8 cellular contexts compared by ENCODE assay signal in the genomic region with DNA sequence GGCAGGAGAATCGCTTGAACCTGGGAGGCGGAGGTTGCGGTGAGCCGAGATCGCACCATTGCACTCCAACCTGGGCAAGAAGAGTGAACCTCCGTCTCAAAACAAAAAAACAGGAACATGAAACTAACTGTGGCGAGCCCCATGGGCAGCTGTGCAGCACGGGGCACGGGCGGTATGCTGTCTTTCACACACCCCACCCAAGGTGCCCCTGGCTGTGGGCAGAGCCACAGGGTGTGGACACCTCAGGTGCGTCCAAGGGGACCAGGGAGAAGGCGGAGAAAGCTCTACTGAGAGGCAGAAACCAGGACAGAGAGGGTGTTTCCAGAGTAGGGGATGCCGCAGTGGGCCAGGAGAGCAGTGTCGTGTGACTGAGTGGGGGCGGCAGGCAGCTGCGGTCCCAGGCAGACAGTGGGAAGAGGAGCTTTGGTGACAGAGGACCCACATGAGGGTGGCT.
DNase-seq lines count a peak whose midpoint lies in the region; ATAC-seq and TF ChIP-seq lines count a peak whose summit lies in the region.

No MANE protein-coding gene starts in this region.

- H3K27me3 ChIP-seq in DOHH2 (ENCODE audit: control insufficient read depth, low read length), result no peaks in the 10 kb centered on the region

- peaks cover 40% of the 10 kb centered on the region for H3K36me3 ChIP-seq in DOHH2 (ENCODE audit: control insufficient read depth, low read length)

- H3K36me3 Mint-ChIP-seq in central memory CD8-positive, alpha-beta T cell (ENCODE audit: insufficient read depth), result peaks cover 21% of the 10 kb centered on the region

- peak overlapping the region; percentile 40 for H3K4me3 Mint-ChIP-seq in central memory CD8-positive, alpha-beta T cell

- no peaks in the 10 kb centered on the region for H3K9me2 ChIP-seq in DOHH2 (replicated peaks; ENCODE audit: control insufficient read depth, low read length)

- no peaks in the 10 kb centered on the region for H4K20me1 ChIP-seq in DOHH2 (ENCODE audit: control insufficient read depth, insufficient read depth, low read depth, low read length)

- no peaks in the 10 kb centered on the region for H3K9me3 Mint-ChIP-seq in central memory CD8-positive, alpha-beta T cell

- no peak for TF ChIP-seq CTCF in DOHH2 (IDR thresholded peaks at IDR 0.05; ENCODE audit: low read depth, low read length, poor library complexity, severe bottlenecking)

- peak overlapping the region; percentile 70 for H3K4me3 ChIP-seq in DOHH2 (ENCODE audit: low read length)

- no peaks in the 10 kb centered on the region for H3K9me3 ChIP-seq in DOHH2 (ENCODE audit: control insufficient read depth, insufficient read depth, low read length)

- peaks cover 34% of the 10 kb centered on the region for H3K4me1 ChIP-seq in DOHH2 (ENCODE audit: control insufficient read depth, low read length)

- H3F3A ChIP-seq in DOHH2 (ENCODE audit: control insufficient read depth, insufficient read depth), result peaks cover 13% of the 10 kb centered on the region

- H3K79me2 ChIP-seq in DOHH2 (ENCODE audit: control insufficient read depth, low read length), result peaks cover 12% of the 10 kb centered on the region

- DNase-seq in central memory CD8-positive, alpha-beta T cell (ENCODE audit: low spot score in 2 of 2), result no peak
- DNase-seq in EL (no peak), COLO829 (ENCODE audit: low spot score) (no peak), DMS 273 treated with DMSO at 0.1 percent for 48 hours (lab: John Stamatoyannopoulos, UW) (no peak)
- no peak for DNase-seq in stimulated activated CD8-positive, alpha-beta memory T cell treated with anti-CD3 and anti-CD28 coated beads, Interleukin-4, amount 100 ng/mL, for 48 hours

- no peaks in the 10 kb centered on the region for H3K27me3 Mint-ChIP-seq in central memory CD8-positive, alpha-beta T cell

- ATAC-seq in GM19395 (IDR thresholded peaks at IDR 0.05; ENCODE audit: unreplicated experiment) (peak; percentile 82), HG03103 (IDR thresholded peaks at IDR 0.05; ENCODE audit: low read depth, unreplicated experiment) (peak; percentile 75)
- peak; percentile 60 for ATAC-seq in central memory CD8-positive, alpha-beta T cell (replicated peaks; ENCODE audit: extremely low read depth, poor library complexity, severe bottlenecking)

- peaks cover 47% of the 10 kb centered on the region for H3K4me1 Mint-ChIP-seq in central memory CD8-positive, alpha-beta T cell

- peak overlapping the region; percentile 89 for H3K27ac Mint-ChIP-seq in central memory CD8-positive, alpha-beta T cell (ENCODE audit: low read depth)

- peak overlapping the region; percentile 91 for H3K4me2 ChIP-seq in DOHH2 (ENCODE audit: low read length)

- H3K27ac ChIP-seq in DOHH2 (ENCODE audit: low read depth, low read length), result peak overlapping the region; percentile 93
